Comparison of ENCODE assay signal across 10 cellular contexts in the genomic region with DNA sequence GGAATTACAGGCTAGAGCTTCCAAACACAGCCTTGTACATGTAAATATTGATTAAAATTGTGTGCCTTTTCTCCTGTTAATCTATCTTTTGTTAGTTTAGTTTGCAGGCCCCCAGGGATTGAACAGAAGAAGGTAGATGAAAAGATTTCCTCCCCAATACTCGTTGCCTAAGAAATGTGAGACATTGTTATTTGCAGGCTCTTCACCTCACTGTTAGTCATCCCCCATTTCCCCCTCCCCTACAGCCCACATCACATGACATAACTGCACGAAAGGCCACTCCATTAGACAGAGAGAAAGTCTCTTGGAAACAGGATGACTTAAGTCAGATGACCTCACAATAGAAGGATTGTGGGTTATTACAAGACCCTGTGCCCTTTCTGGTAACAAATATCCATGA. TPM values are rescaled to one million over a fixed set of nuclear protein-coding genes. Genes with fewer than 3 reads are reported as not detected.
DNase-seq lines count a peak whose midpoint lies in the region; ATAC-seq, FAIRE-seq and TF ChIP-seq lines count a peak whose summit lies in the region.
"Had no signal": no experiment of that assay in that cellular context is flagged by ENCODE, and none has a peak within 500 bp of the region (broad histone marks: within the 10 kb centered on the region; RNA-seq: fewer than 3 reads in every experiment).

No MANE protein-coding gene starts in this region.

- no peaks in the 10 kb centered on the region for H3K27me3 ChIP-seq in heart left ventricle

- FAIRE-seq in D721Med (lab: Jason Lieb, UNC), result no peak

- H3K4me3 ChIP-seq in heart left ventricle, result no peak overlapping the region

- DNase-seq in DMS 273 (lab: John Stamatoyannopoulos, UW; ENCODE audit: unreplicated experiment), result peak; percentile 17
- no peak for DNase-seq in DMS 273 treated with DMSO at 0.1 percent for 48 hours (lab: John Stamatoyannopoulos, UW)
- DNase-seq in SK-MEL-5 (ENCODE audit: low read depth, low spot score), result peak; percentile 96
- peak in 2 of 5 donors; percentile 19 to 43 for DNase-seq in heart left ventricle
- peak; percentile 74 for DNase-seq in stromal cell of bone marrow (ENCODE audit: low read depth)
- DNase-seq in D721Med (ENCODE audit: insufficient read length, low spot score), result no peak
- DNase-seq: activated CD8-positive, alpha-beta T cell treated with anti-CD3 and anti-CD28 coated beads for 36 hours had no signal

- peak overlapping the region in 1 of 12 donors; percentile 67 for H3K27ac ChIP-seq in heart left ventricle
- H3K27ac ChIP-seq: 22Rv1 had no signal

- peaks cover 0 to 4% (median 0%) of the 10 kb centered on the region in 12 donors for H3K9me3 ChIP-seq in heart left ventricle

- TF ChIP-seq CTCF in heart left ventricle (IDR thresholded peaks at IDR 0.05) (no peak), D721Med (IDR thresholded peaks at IDR 0.05; ENCODE audit: insufficient read depth, missing control alignments) (no peak)

- H3K36me3 ChIP-seq in heart left ventricle, result no peaks in the 10 kb centered on the region

- 0 to 22% (median 6%) methylated on average over 2 of the region's 2 CpGs for WGBS in heart left ventricle, 4 donors

- peaks cover 0 to 12% (median 0%) of the 10 kb centered on the region in 12 donors for H3K4me1 ChIP-seq in heart left ventricle

- intact Hi-C loops in heart left ventricle (cut with DNase I), result loop anchor here in 2 of 10 donors (10.0 kb wide), 2 partner anchors 471 to 649 kb away; no protein-coding TSS in a partner anchor

- peak in 3 of 4 donors; percentile 85 to 92 (median 87) for ATAC-seq in heart left ventricle
- no peak for ATAC-seq in HG03175 (IDR thresholded peaks at IDR 0.05; ENCODE audit: unreplicated experiment)
- ATAC-seq in HG03108 (IDR thresholded peaks at IDR 0.05; ENCODE audit: unreplicated experiment), result no peak
- ATAC-seq: activated CD8-positive, alpha-beta T cell treated with anti-CD3 and anti-CD28 coated beads for 36 hours had no signal

- in situ Hi-C loops in SK-MEL-5 (cut with HindIII; ENCODE audit: low pct_unique_long_range_greater_than_20kb, low sequenced_read_pairs), result loop anchor here (25.0 kb wide), 1 partner anchor 446 kb away; no protein-coding TSS in a partner anchor

- TF ChIP-seq POLR2A in heart left ventricle (IDR thresholded peaks at IDR 0.05), result no peak

RNA-seq across cellular contexts. Expression of a gene that starts 13.3 kb away (rescaled TPM):
- total RNA-seq in SK-MEL-5 (2014; rRNA removed; shearing (Covaris generic)), result 35.0 and 42.8 TPM in 2 replicates
- 19.7 and 33.0 TPM in 2 replicates for polyA plus RNA-seq in SK-MEL-5 (2015; cell fraction: cytosol; rRNA removed)
- 57.7 and 86.9 TPM in 2 replicates for polyA plus RNA-seq in SK-MEL-5 (2015; cell fraction: nucleus; rRNA removed)
- total RNA-seq in heart left ventricle, result 10 to 100 TPM in 3 of 9 donors, 1 to 10 TPM in 6; 3.8 to 18.7 (median 5.5) TPM
- polyA plus RNA-seq in heart left ventricle, result 1 to 10 TPM; 1.6 to 1.8 TPM

Comparison
In these comparisons a context has a peak if more than half of its experiments do, and no peak if none do; other contexts are left out.
1. DNase-seq: peak in DMS 273 (single experiment), SK-MEL-5 (single experiment) and stromal cell of bone marrow (single experiment); none in DMS 273 treated with DMSO at 0.1 percent for 48 hours (single experiment) and D721Med (single experiment).
2. ATAC-seq: peak in heart left ventricle (3 of 4); none in HG03175 (single experiment) and HG03108 (single experiment).